8 cellular contexts compared by ENCODE assay signal in the genomic region with DNA sequence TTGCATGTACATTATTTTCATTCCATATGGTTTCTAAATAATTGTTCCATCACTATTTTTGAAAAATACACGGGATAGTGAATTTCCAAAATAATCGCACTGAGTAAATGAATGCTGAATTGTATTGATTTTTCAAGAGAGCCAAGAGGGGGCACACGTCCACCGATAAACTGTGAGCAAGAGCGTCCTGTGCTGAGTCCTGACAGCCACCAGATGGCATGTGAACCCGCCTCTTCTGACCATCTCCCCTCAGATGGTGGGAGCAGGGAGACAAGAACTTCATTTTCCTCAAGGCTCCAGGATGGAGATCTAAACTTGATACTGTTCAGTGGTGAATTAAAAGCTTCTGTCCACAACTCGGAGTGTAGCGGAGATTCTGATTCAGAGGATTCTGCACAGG. TPM values are rescaled to one million over a fixed set of nuclear protein-coding genes. Genes with fewer than 3 reads are reported as not detected.
DNase-seq lines count a peak whose midpoint lies in the region; ATAC-seq and TF ChIP-seq lines count a peak whose summit lies in the region.

No MANE protein-coding gene starts in this region.

- no peak overlapping the region for H3K27ac ChIP-seq in RWPE2 (ENCODE audit: poor library complexity, severe bottlenecking)

- peaks cover 6% of the 10 kb centered on the region for H3K9me3 ChIP-seq in RWPE2 (ENCODE audit: severe bottlenecking)

- DNase-seq in activated T-cell treated with anti-CD3 and anti-CD28 coated beads for 24 hours (ENCODE audit: low read depth), result peak; percentile 1
- DNase-seq in activated T-cell treated with anti-CD3 and anti-CD28 coated beads, Interleukin-2, amount 50 U/mL, for 1 hour, result no peak
- peak; percentile 64 for DNase-seq in HT1080 (ENCODE audit: low read depth)
- no peak for DNase-seq in RWPE2 (ENCODE audit: low spot score)
- DNase-seq in choroid plexus epithelial cell (ENCODE audit: low read depth), result peak; percentile 23
- peak in 2 of 3 experiments; percentile 0 to 17 for DNase-seq in stimulated activated CD4-positive, alpha-beta T cell treated with anti-CD3 and anti-CD28 coated beads, TNF-alpha, amount 100 ng/mL, for 24 hours (ENCODE audit: low read depth in 3 of 3)

- no peaks in the 10 kb centered on the region for H3K4me1 ChIP-seq in RWPE2 (ENCODE audit: insufficient read depth, poor library complexity, severe bottlenecking)

- H3K36me3 ChIP-seq in RWPE2 (ENCODE audit: low read depth), result no peaks in the 10 kb centered on the region

- H3K27me3 ChIP-seq in RWPE2 (ENCODE audit: insufficient read depth, poor library complexity, severe bottlenecking), result no peaks in the 10 kb centered on the region

- H3K4me3 ChIP-seq in RWPE2 (ENCODE audit: severe bottlenecking) (no peak overlapping the region), choroid plexus epithelial cell (ENCODE audit: low read depth, low read length) (no peak overlapping the region)

- ATAC-seq in RWPE2 (ENCODE audit: low read depth), result peak; percentile 74
- no peak for ATAC-seq in HG03135 (IDR thresholded peaks at IDR 0.05; ENCODE audit: unreplicated experiment)
- no peak for ATAC-seq in HG02623 (IDR thresholded peaks at IDR 0.05; ENCODE audit: unreplicated experiment)

- TF ChIP-seq CTCF in RWPE2 (IDR thresholded peaks at IDR 0.05; ENCODE audit: poor library complexity, severe bottlenecking), result peak; percentile 71
- TF ChIP-seq CTCF in choroid plexus epithelial cell (conservative IDR thresholded peaks at IDR 0.05; ENCODE audit: low read depth, low read length), result peak; percentile 41

RNA-seq across cellular contexts. Expression of gene IL9R, which starts 30.6 kb away (rescaled TPM):
- 0.13 and 0.27 TPM in 2 replicates for total RNA-seq in HT1080 (2014; rRNA removed; shearing (Covaris generic))
- polyA plus RNA-seq in HT1080 (2015; cell fraction: cytosol; rRNA removed), result 0.10 and 0.12 TPM in 2 replicates
- 0.91 and 1.3 TPM in 2 replicates for polyA plus RNA-seq in HT1080 (2015; cell fraction: nucleus; rRNA removed)

Comparison
In these comparisons a context has a peak if more than half of its experiments do, and no peak if none do; other contexts are left out.
1. DNase-seq: peak in activated T-cell treated with anti-CD3 and anti-CD28 coated beads for 24 hours (single experiment), HT1080 (single experiment), choroid plexus epithelial cell (single experiment) and stimulated activated CD4-positive, alpha-beta T cell treated with anti-CD3 and anti-CD28 coated beads, TNF-alpha, amount 100 ng/mL, for 24 hours (2 of 3); none in activated T-cell treated with anti-CD3 and anti-CD28 coated beads, Interleukin-2, amount 50 U/mL, for 1 hour (single experiment) and RWPE2 (single experiment).